Comparison of ENCODE assay signal across 17 cellular contexts in the genomic region with DNA sequence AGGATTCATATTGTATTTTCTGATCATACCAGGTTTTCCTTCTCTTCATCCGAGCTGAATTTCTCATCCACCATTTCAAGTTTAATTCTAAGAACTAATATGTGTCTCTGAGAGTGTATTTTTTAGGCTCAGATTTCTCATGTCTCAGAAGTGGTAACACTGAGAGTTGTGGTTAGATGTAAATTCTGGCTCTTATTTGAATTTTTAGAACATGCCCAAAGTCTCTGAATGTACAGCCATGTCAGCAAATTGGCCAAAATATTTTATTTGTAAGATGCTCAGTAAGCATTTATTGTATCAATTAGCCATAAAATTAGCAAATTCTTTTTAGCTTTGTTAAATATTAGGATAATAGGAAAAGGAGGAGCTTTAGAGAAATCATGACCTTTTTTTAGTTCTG. TPM values are rescaled to one million over a fixed set of nuclear protein-coding genes. Genes with fewer than 3 reads are reported as not detected.
DNase-seq lines count a peak whose midpoint lies in the region; ATAC-seq and TF ChIP-seq lines count a peak whose summit lies in the region.
"Had no signal": no experiment of that assay in that cellular context is flagged by ENCODE, and none has a peak within 500 bp of the region (broad histone marks: within the 10 kb centered on the region; RNA-seq: fewer than 3 reads in every experiment).

No MANE protein-coding gene starts in this region.

- H3K9me3 Mint-ChIP-seq in CD4-positive, alpha-beta memory T cell, result peaks cover 0 to 5% (median 4%) of the 10 kb centered on the region in 8 donors
- peaks cover 0 to 2% (median 0%) of the 10 kb centered on the region in 5 donors for H3K9me3 Mint-ChIP-seq in CD8-positive, alpha-beta memory T cell

- H3K4me3 ChIP-seq in CD4-positive, alpha-beta memory T cell (ENCODE audit: low read length in 2 of 2), result no peak overlapping the region
- peak overlapping the region; percentile 17 for H3K4me3 ChIP-seq in MM.1S (ENCODE audit: low read length)
- no peak overlapping the region for H3K4me3 ChIP-seq in CD8-positive, alpha-beta memory T cell (ENCODE audit: low read length)
- H3K4me3 ChIP-seq: adrenal gland, GM23248, SK-N-MC had no signal

- no peaks in the 10 kb centered on the region for H3K36me3 ChIP-seq in CD4-positive, alpha-beta memory T cell (ENCODE audit: insufficient read depth, low read length)
- H3K36me3 ChIP-seq in MM.1S (replicated peaks; ENCODE audit: insufficient read depth, low read length), result no peaks in the 10 kb centered on the region
- no peaks in the 10 kb centered on the region for H3K36me3 ChIP-seq in CD8-positive, alpha-beta memory T cell (ENCODE audit: insufficient read depth, low read length)
- H3K36me3 ChIP-seq: adrenal gland had no signal

- no peaks in the 10 kb centered on the region for H3K27me3 ChIP-seq in CD4-positive, alpha-beta memory T cell (ENCODE audit: insufficient read depth, low read length)
- H3K27me3 ChIP-seq in MM.1S (replicated peaks; ENCODE audit: insufficient read depth, low read length), result no peaks in the 10 kb centered on the region
- H3K27me3 ChIP-seq in CD8-positive, alpha-beta memory T cell (ENCODE audit: insufficient read depth, low read length, poor library complexity, severe bottlenecking), result no peaks in the 10 kb centered on the region
- H3K27me3 ChIP-seq: adrenal gland had no signal

- CTCF ChIA-PET in CD4-positive, alpha-beta memory T cell (lab: Charles Lee; ENCODE audit: partially characterized antibody), result interaction anchor here (1.1 kb wide), 1 partner anchor 75 kb away, joined by 5 read pairs; no protein-coding TSS in a partner anchor
- CTCF ChIA-PET in CD8-positive, alpha-beta memory T cell (lab: Charles Lee), result interaction anchor here (1.1 kb wide), 1 partner anchor 75 kb away, joined by 3 read pairs; no protein-coding TSS in a partner anchor

- H3K27ac Mint-ChIP-seq in CD4-positive, alpha-beta memory T cell, result peak overlapping the region in 5 of 7 donors; percentile 33 to 91 (median 45)
- peak overlapping the region in 1 of 8 donors; percentile 22 for H3K27ac Mint-ChIP-seq in CD8-positive, alpha-beta memory T cell

- DNase-seq in CD4-positive, alpha-beta memory T cell, result no peak
- DNase-seq in MM.1S, result peak; percentile 75
- DNase-seq in Kasumi-1 (lab: John Stamatoyannopoulos, UW), result no peak
- DNase-seq in CD8-positive, alpha-beta memory T cell, result no peak
- DNase-seq in erythroblast (lab: John Stamatoyannopoulos, UW), result no peak
- DNase-seq in middle frontal gyrus (ENCODE audit: extremely low spot score, low spot score), result no peak
- DNase-seq: adrenal gland, C1 segment of cervical spinal cord, GM23248, left cardiac atrium, NCI-H1092, NCI-H226, OCI-M1 had no signal

- 0 out of 2 replicates have a peak overlapping the region, but pooled peaks have one; percentile 4 for H2AFZ ChIP-seq in MM.1S (ENCODE audit: low read length)
- H2AFZ ChIP-seq: GM23248 had no signal

- H3K4me1 Mint-ChIP-seq in CD4-positive, alpha-beta memory T cell, result peaks cover 7 to 9% (median 9%) of the 10 kb centered on the region in 4 donors
- peaks cover 9 to 10% (median 9%) of the 10 kb centered on the region in 3 donors for H3K4me1 Mint-ChIP-seq in CD8-positive, alpha-beta memory T cell

- no peak for TF ChIP-seq CTCF in MM.1S (IDR thresholded peaks at IDR 0.05; ENCODE audit: low read length)

- peaks cover 15% of the 10 kb centered on the region for H3K4me1 ChIP-seq in CD4-positive, alpha-beta memory T cell (ENCODE audit: insufficient read depth, low read length)
- peaks cover 29% of the 10 kb centered on the region for H3K4me1 ChIP-seq in MM.1S (ENCODE audit: low read length)
- peaks cover 9% of the 10 kb centered on the region for H3K4me1 ChIP-seq in CD8-positive, alpha-beta memory T cell (ENCODE audit: insufficient read depth, low read length)
- H3K4me1 ChIP-seq: adrenal gland had no signal

- H3K79me2 ChIP-seq in MM.1S (ENCODE audit: low read length), result peaks cover 27% of the 10 kb centered on the region

- no peak overlapping the region for H3K27ac ChIP-seq in CD4-positive, alpha-beta memory T cell (ENCODE audit: low read depth, low read length)
- peak overlapping the region; percentile 83 for H3K27ac ChIP-seq in MM.1S (ENCODE audit: low read length)
- no peak overlapping the region for H3K27ac ChIP-seq in CD8-positive, alpha-beta memory T cell (ENCODE audit: low read depth, low read length)
- H3K27ac ChIP-seq: adrenal gland, GM23248, SK-N-MC, VCaP had no signal

- H3K27me3 Mint-ChIP-seq in CD4-positive, alpha-beta memory T cell, result peaks cover 4 to 10% of the 10 kb centered on the region in 2 donors
- peaks cover 8 to 38% of the 10 kb centered on the region in 2 donors for H3K27me3 Mint-ChIP-seq in CD8-positive, alpha-beta memory T cell

- TF ChIP-seq POLR2A in erythroblast (IDR thresholded peaks at IDR 0.05; ENCODE audit: low read length), result no peak

- no peaks in the 10 kb centered on the region for H4K20me1 ChIP-seq in MM.1S (ENCODE audit: insufficient read depth, low read length)

- intact Hi-C loops in CD4-positive, alpha-beta memory T cell (cut with micrococcal nuclease), result no loop called here

- peak overlapping the region; percentile 46; the same call in 1 of the 2 replicates for H3K9ac ChIP-seq in MM.1S (ENCODE audit: low read length)
- H3K9ac ChIP-seq: GM23248 had no signal

- peak overlapping the region; percentile 52 for H3K4me2 ChIP-seq in MM.1S (ENCODE audit: low read depth, low read length)

- H3K36me3 Mint-ChIP-seq in CD4-positive, alpha-beta memory T cell, result no peaks in the 10 kb centered on the region
- H3K36me3 Mint-ChIP-seq in CD8-positive, alpha-beta memory T cell, result no peaks in the 10 kb centered on the region

- POLR2A ChIA-PET in CD4-positive, alpha-beta memory T cell (lab: Charles Lee; ENCODE audit: partially characterized antibody), result no interaction called here
- POLR2A ChIA-PET in CD8-positive, alpha-beta memory T cell (lab: Charles Lee), result no interaction called here

- no peaks in the 10 kb centered on the region for H3K9me3 ChIP-seq in CD4-positive, alpha-beta memory T cell (ENCODE audit: control insufficient read depth in 1 of 2, low read length in 2 of 2)
- H3K9me3 ChIP-seq in MM.1S (replicated peaks; ENCODE audit: insufficient read depth, low read length), result no peaks in the 10 kb centered on the region
- no peaks in the 10 kb centered on the region for H3K9me3 ChIP-seq in CD8-positive, alpha-beta memory T cell (ENCODE audit: low read length)
- H3K9me3 ChIP-seq: adrenal gland had no signal

- ATAC-seq in GM19035 (IDR thresholded peaks at IDR 0.05; ENCODE audit: unreplicated experiment) (peak; percentile 78), HG02623 (IDR thresholded peaks at IDR 0.05; ENCODE audit: unreplicated experiment) (peak; percentile 38)
- ATAC-seq: left cardiac atrium had no signal

- H3K4me3 Mint-ChIP-seq in CD4-positive, alpha-beta memory T cell, result peak overlapping the region in 1 of 8 donors; percentile 21
- no peak overlapping the region for H3K4me3 Mint-ChIP-seq in CD8-positive, alpha-beta memory T cell

- H3K9me2 ChIP-seq in MM.1S (replicated peaks; ENCODE audit: insufficient read depth, low read length), result no peaks in the 10 kb centered on the region

- H3F3A ChIP-seq in MM.1S (ENCODE audit: insufficient read depth, low read length), result peaks cover 21% of the 10 kb centered on the region

RNA-seq across cellular contexts. Expression of a gene that starts 16.6 kb away (rescaled TPM):
- total RNA-seq in CD4-positive, alpha-beta memory T cell, result not detected
- under 1 TPM in 1 of 2 donors, not detected in 1; 0.02 TPM for polyA plus RNA-seq in CD4-positive, alpha-beta memory T cell
- not detected for total RNA-seq in CD8-positive, alpha-beta memory T cell
- not detected for polyA plus RNA-seq in CD8-positive, alpha-beta memory T cell
- total RNA-seq: GM23248 had no signal
- polyA plus RNA-seq: GM23248 had no signal
